ENCODE assay signal across 8 cellular contexts in genomic region chr14:61470261-61470953, GRCh38.
DNase-seq lines count a peak whose midpoint lies in the region; ATAC-seq, FAIRE-seq and TF ChIP-seq lines count a peak whose summit lies in the region.

No MANE protein-coding gene starts in this region.

- TF ChIP-seq CTCF in liver (IDR thresholded peaks at IDR 0.05; ENCODE audit: low read depth, low read length, missing input control) (no peak), HepG2 (CRISPR knock-in tag; IDR thresholded peaks at IDR 0.05) (no peak), H1 (IDR thresholded peaks at IDR 0.05; ENCODE audit: control extremely low read depth in 1 of 3, insufficient read depth in 1 of 3, low read depth in 1 of 3, low read length in 3 of 3) (0 out of 4 replicates have a peak, but pooled peaks of 1 of the 3 experiments have one; percentile 12), neural crest cell (conservative IDR thresholded peaks at IDR 0.05) (no peak)

- DNase-seq in HepG2 (ENCODE audit: low spot score) = no peak
- DNase-seq in RKO (ENCODE audit: low spot score) = peak; percentile 13
- DNase-seq in H1 (ENCODE audit: low read depth in 1 of 2, low spot score in 2 of 2) = no peak
- no peak for DNase-seq in neural crest cell (ENCODE audit: low read depth, low spot score)
- DNase-seq in stimulated activated CD4-positive, alpha-beta T cell treated with anti-CD3 and anti-CD28 coated beads, Interleukin-4, amount 100 ng/mL, for 1 hour = no peak

- H2BK5ac ChIP-seq in H1 (ENCODE audit: low read depth, low read length) = peak overlapping the region; percentile 60; the same call in 1 of the 2 replicates

- H2AK5ac ChIP-seq in H1 (ENCODE audit: low read depth, low read length) = no peak overlapping the region

- TF ChIP-seq EP300 in HepG2 (IDR thresholded peaks at IDR 0.05; ENCODE audit: low read depth in 2 of 2, low read length in 2 of 2) (no peak), HepG2 (CRISPR knock-in tag; IDR thresholded peaks at IDR 0.05; ENCODE audit: borderline replicate concordance) (no peak), H1 (IDR thresholded peaks at IDR 0.05; ENCODE audit: borderline replicate concordance in 1 of 2, low read depth in 2 of 2, low read length in 2 of 2) (no peak)

- in situ Hi-C loops in HepG2 (cut with HindIII; ENCODE audit: extremely low pct_ligation_motif_present, low pct_unique_long_range_greater_than_20kb) = loop anchor here (5.0 to 10.0 kb wide), 2 partner anchors 64 to 92 kb away; no protein-coding TSS in a partner anchor

- H3K27me3 ChIP-seq in liver (ENCODE audit: control insufficient read depth in 4 of 4, insufficient read depth in 4 of 4, low read length in 3 of 4) (no peaks in the 10 kb centered on the region), HepG2 (ENCODE audit: control insufficient read depth in 1 of 2, insufficient read depth in 2 of 2, low read length in 2 of 2) (no peaks in the 10 kb centered on the region), H1 (replicated peaks in 1 of 4; ENCODE audit: control insufficient read depth in 3 of 4, extremely low read depth in 1 of 4, insufficient read depth in 3 of 4, low read length in 3 of 4) (no peaks in the 10 kb centered on the region)

- H3K4me3 ChIP-seq in liver (ENCODE audit: low read depth in 1 of 3, low read length in 3 of 3) = no peak overlapping the region
- no peak overlapping the region for H3K4me3 ChIP-seq in HepG2 (replicated peaks in 1 of 3; ENCODE audit: insufficient read depth in 1 of 3, low read depth in 2 of 3, low read length in 3 of 3)
- H3K4me3 ChIP-seq in H1 (ENCODE audit: extremely low read depth in 1 of 4, insufficient read depth in 2 of 4, low read depth in 3 of 4, low read length in 4 of 4) = peak overlapping the region in 2 of 4 experiments; percentile 12 to 39; a peak in 3 of 8 replicates

- H4K8ac ChIP-seq in H1 (ENCODE audit: extremely low read depth, insufficient read depth, low read length) = no peak overlapping the region

- H2BK20ac ChIP-seq in H1 (ENCODE audit: low read length) = peak overlapping the region; percentile 66; the same call in 1 of the 2 replicates

- TF ChIP-seq POLR2A in HepG2 (IDR thresholded peaks at IDR 0.05; ENCODE audit: insufficient read depth in 1 of 2, low read depth in 2 of 2, low read length in 2 of 2) (no peak), H1 (IDR thresholded peaks at IDR 0.05; ENCODE audit: control extremely low read depth in 1 of 2, low read depth in 2 of 2, low read length in 2 of 2) (no peak)

- peaks cover 4% of the 10 kb centered on the region; the same call in 1 of the 2 replicates for H3K23me2 ChIP-seq in H1 (ENCODE audit: low read depth, low read length)

- no peak overlapping the region for H3K14ac ChIP-seq in H1 (ENCODE audit: insufficient read length)

- H4K91ac ChIP-seq in H1 (replicated peaks; ENCODE audit: insufficient read length, low read length) = no peak overlapping the region

- intact Hi-C loops in HepG2 (cut with micrococcal nuclease; ENCODE audit: unreplicated experiment) = no loop called here

- CTCF ChIA-PET in HepG2 (lab: Yijun Ruan, JAX; ENCODE audit: low intra/inter-chr PET ratio, low total read pairs) = no interaction called here
- CTCF ChIA-PET in H1 (lab: Charles Lee; ENCODE audit: partially characterized antibody) = interaction anchor here (0.7 to 5.6 kb wide), 25 partner anchors 10 to 864 kb away, joined by 3 to 29 read pairs (median 4); partner anchors contain the start of gene TMEM30B

- H3K4me3 Mint-ChIP-seq in neural crest cell = peak overlapping the region; percentile 15

- no peak overlapping the region for H3K56ac ChIP-seq in H1 (replicated peaks; ENCODE audit: insufficient read length, low read depth, low read length)

- peak overlapping the region; percentile 88 for H2BK12ac ChIP-seq in H1 (ENCODE audit: low read depth, low read length)

- no peaks in the 10 kb centered on the region for H3K9me3 Mint-ChIP-seq in neural crest cell

- H3K18ac ChIP-seq in H1 (ENCODE audit: extremely low read depth, low read length) = peak overlapping the region; percentile 84

- H3K27ac ChIP-seq in liver (ENCODE audit: low read depth in 1 of 2, low read length in 2 of 2) (peak overlapping the region; percentile 14 to 67), HepG2 (ENCODE audit: extremely low read length, insufficient read depth, low read length) (no peak overlapping the region), H1 (ENCODE audit: low read depth, low read length) (no peak overlapping the region)

- H3K36me3 ChIP-seq in liver (ENCODE audit: control insufficient read depth in 4 of 4, insufficient read depth in 3 of 4, low read depth in 1 of 4, low read length in 3 of 4) (no peaks in the 10 kb centered on the region), HepG2 (replicated peaks in 1 of 2; ENCODE audit: control insufficient read depth in 1 of 2, insufficient read depth in 2 of 2, low read length in 2 of 2) (no peaks in the 10 kb centered on the region), H1 (ENCODE audit: control insufficient read depth in 2 of 4, insufficient read depth in 4 of 4, low read length in 3 of 4) (no peaks in the 10 kb centered on the region)

- no peak overlapping the region for H3K4ac ChIP-seq in H1 (replicated peaks; ENCODE audit: insufficient read length, low read depth, low read length)

- H4K20me1 ChIP-seq in HepG2 (ENCODE audit: insufficient read depth, low read length) = no peaks in the 10 kb centered on the region
- no peaks in the 10 kb centered on the region for H4K20me1 ChIP-seq in H1 (replicated peaks in 1 of 2; ENCODE audit: control insufficient read depth in 1 of 2, insufficient read depth in 2 of 2, low read length in 2 of 2)

- H3K4me2 ChIP-seq in HepG2 (ENCODE audit: low read depth, low read length) (no peak overlapping the region), H1 (ENCODE audit: insufficient read depth in 1 of 2, low read depth in 2 of 2, low read length in 2 of 2) (peak overlapping the region; percentile 45 to 59; a peak in 3 of 4 replicates)

- H3K9ac ChIP-seq in liver (ENCODE audit: low read depth in 1 of 2, low read length in 2 of 2) = no peak overlapping the region
- no peak overlapping the region for H3K9ac ChIP-seq in HepG2 (ENCODE audit: insufficient read depth, low read depth, low read length)
- peak overlapping the region in 1 of 4 experiments; percentile 7; a peak in 1 of 7 replicates for H3K9ac ChIP-seq in H1 (replicated peaks in 1 of 4; ENCODE audit: extremely low read depth in 1 of 4, low read depth in 3 of 4, low read length in 3 of 4)

- POLR2A ChIA-PET in HepG2 (lab: Yijun Ruan, JAX) (interaction anchor here (1.2 to 1.4 kb wide), 2 partner anchors 225 to 292 kb away, joined by 3 to 4 read pairs; partner anchors contain the start of genes HIF1A and SNAPC1), H1 (lab: Charles Lee; ENCODE audit: partially characterized antibody) (interaction anchor here (0.9 to 2.1 kb wide), 6 partner anchors 9 to 291 kb away, joined by 3 to 9 read pairs (median 4); partner anchors contain the start of genes HIF1A and SNAPC1)

- no peak overlapping the region for H2BK120ac ChIP-seq in H1 (replicated peaks; ENCODE audit: low read depth, low read length)

- H4K5ac ChIP-seq in H1 (ENCODE audit: insufficient read length, low read depth, low read length) = no peak overlapping the region

- FAIRE-seq in HepG2 (lab: Jason Lieb, UNC) (no peak), H1 (lab: Jason Lieb, UNC) (no peak)

- no peaks in the 10 kb centered on the region for H3K36me3 Mint-ChIP-seq in neural crest cell (ENCODE audit: low read depth)

- no peak overlapping the region for H2BK15ac ChIP-seq in H1 (ENCODE audit: low read length)

- no peaks in the 10 kb centered on the region for H3K4me1 ChIP-seq in liver (ENCODE audit: control insufficient read depth in 4 of 4, insufficient read depth in 4 of 4, low read length in 3 of 4)
- H3K4me1 ChIP-seq in HepG2 (ENCODE audit: insufficient read depth, low read length) = peaks cover 43% of the 10 kb centered on the region
- peaks cover 4 to 21% (median 14%) of the 10 kb centered on the region in 4 experiments for H3K4me1 ChIP-seq in H1 (replicated peaks in 1 of 4; ENCODE audit: control insufficient read depth in 3 of 4, insufficient read depth in 4 of 4, low read length in 3 of 4)

- BruUV-seq in HepG2 (replicated peaks; lab: Mats Ljungman, UMichigan) = no TSS peak

- H3K79me2 ChIP-seq in HepG2 (ENCODE audit: insufficient read depth, low read length) (no peaks in the 10 kb centered on the region), H1 (ENCODE audit: control insufficient read depth in 1 of 2, insufficient read depth in 2 of 2, low read length in 2 of 2) (no peaks in the 10 kb centered on the region)

- H3K79me1 ChIP-seq in H1 (ENCODE audit: low read depth, low read length) = no peaks in the 10 kb centered on the region

- peaks cover 33% of the 10 kb centered on the region for H3K4me1 Mint-ChIP-seq in neural crest cell

- peak; percentile 14 to 23 for TF ChIP-seq RAD21 in liver (IDR thresholded peaks at IDR 0.05)
- no peak for TF ChIP-seq RAD21 in HepG2 (CRISPR knock-in tag; IDR thresholded peaks at IDR 0.05)
- peak; percentile 40 to 48; a peak in 3 of 4 replicates for TF ChIP-seq RAD21 in H1 (IDR thresholded peaks at IDR 0.05 in 1 of 2, conservative IDR thresholded peaks at IDR 0.05 in 1 of 2; ENCODE audit: low read depth in 2 of 2, low read length in 2 of 2)

- WGBS in liver = 58% methylated on average over 13 of the region's 13 CpGs
- WGBS in HepG2 (ENCODE audit: low lambda C conversion rate) = 90% methylated on average over 13 of the region's 13 CpGs
- 43% methylated on average over 13 of the region's 13 CpGs; no CpG with 5 or more reads in 1 of the 2 experiments for WGBS in H1 (ENCODE audit: extremely low coverage in 1 of 2, insufficient coverage in 1 of 2, insufficient read length in 1 of 2, insufficient replicate concordance in 2 of 2, low coverage in 1 of 2, low lambda C conversion rate in 2 of 2, missing lambda C conversion rate in 1 of 2), 2 experiments

- no peak overlapping the region for H3K23ac ChIP-seq in H1 (ENCODE audit: insufficient read length)

- H3K9me3 ChIP-seq in liver (ENCODE audit: control insufficient read depth in 4 of 4, low read length in 3 of 4) (no peaks in the 10 kb centered on the region), HepG2 (ENCODE audit: low read length) (no peaks in the 10 kb centered on the region), H1 (ENCODE audit: insufficient read depth in 2 of 2, low read depth in 1 of 2, low read length in 1 of 2) (no peaks in the 10 kb centered on the region)

- ATAC-seq in HepG2 (no peak), HG03432 (IDR thresholded peaks at IDR 0.05; ENCODE audit: unreplicated experiment) (no peak), HG03342 (IDR thresholded peaks at IDR 0.05; ENCODE audit: unreplicated experiment) (no peak)

- no peak overlapping the region for H3K27ac Mint-ChIP-seq in neural crest cell (ENCODE audit: unreplicated experiment)

- peaks cover 31% of the 10 kb centered on the region for H3K27me3 Mint-ChIP-seq in neural crest cell (ENCODE audit: low read depth)

- H2AFZ ChIP-seq in HepG2 (ENCODE audit: low read length) = no peak overlapping the region
- H2AFZ ChIP-seq in H1 (ENCODE audit: low read length) = no peak overlapping the region

TF ChIP-seq in HepG2, 621 proteins besides CTCF, POLR2A, EP300 and RAD21 (continues in another document):
- TF ChIP-seq AHR (CRISPR knock-in tag; IDR thresholded peaks at IDR 0.05) (no peak), CEBPG (CRISPR knock-in tag; IDR thresholded peaks at IDR 0.05) (no peak)

TF ChIP-seq in H1, 55 proteins besides CTCF, POLR2A, EP300 and RAD21 (continues in another document):
- TF ChIP-seq ASH2L (IDR thresholded peaks at IDR 0.05; ENCODE audit: low read length) (peak; percentile 27), TAF7 (optimal IDR thresholded peaks at IDR 0.05; ENCODE audit: borderline replicate concordance, low read depth, low read length) (no peak)

Comparison
In these comparisons a context has a peak if more than half of its experiments do, and no peak if none do; other contexts are left out.
1. H3K27ac ChIP-seq: peak in liver (2 of 2); none in HepG2 (single experiment) and H1 (single experiment).